Comparison of ENCODE assay signal across 11 cellular contexts in the genomic region with DNA sequence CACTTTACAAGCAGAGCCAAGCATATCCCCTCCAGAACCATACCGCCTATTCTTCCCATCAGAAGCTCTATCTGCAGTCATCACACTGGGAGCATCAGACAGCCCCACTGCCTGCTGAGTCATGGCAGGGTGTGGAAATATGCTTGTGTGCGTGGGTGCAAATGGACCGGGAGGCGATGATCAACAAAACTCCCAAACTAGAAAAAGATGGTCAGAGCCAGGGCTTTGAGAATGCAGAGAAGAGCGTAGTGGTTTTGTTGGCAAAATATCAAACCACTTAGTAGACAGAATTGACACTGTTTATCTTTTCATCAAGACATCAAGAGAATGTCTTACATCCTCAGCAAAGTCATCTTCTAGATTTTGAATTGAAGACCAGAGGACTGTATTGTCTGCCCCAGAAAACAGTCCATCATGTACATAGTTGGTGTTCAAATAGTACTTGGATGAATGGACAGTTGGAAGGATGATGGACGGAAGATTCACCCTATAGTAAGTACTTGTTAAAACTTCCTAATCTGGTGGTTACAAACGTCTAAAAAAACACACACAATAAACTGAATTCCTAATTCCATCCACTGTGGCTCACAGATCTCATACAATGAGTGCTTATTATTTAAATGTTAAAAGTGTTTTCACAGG. TPM values are rescaled to one million over a fixed set of nuclear protein-coding genes. Genes with fewer than 3 reads are reported as not detected.
DNase-seq lines count a peak whose midpoint lies in the region; ATAC-seq and TF ChIP-seq lines count a peak whose summit lies in the region.
"Had no signal": no experiment of that assay in that cellular context is flagged by ENCODE, and none has a peak within 500 bp of the region (broad histone marks: within the 10 kb centered on the region; RNA-seq: fewer than 3 reads in every experiment).

No MANE protein-coding gene starts in this region.

- peaks cover 4% of the 10 kb centered on the region for H3K36me3 ChIP-seq in right atrium auricular region
- H3K36me3 ChIP-seq in Caco-2 (ENCODE audit: control insufficient read depth, insufficient read depth, low read length), result no peaks in the 10 kb centered on the region

- DNase-seq in activated CD4-positive, alpha-beta T cell treated with anti-CD3 and anti-CD28 coated beads for 4 hours, result peak; percentile 23 to 26
- no peak for DNase-seq in activated CD4-positive, alpha-beta T cell treated with anti-CD3 and anti-CD28 coated beads, Interleukin-2, amount 10 ng/mL, durations not matched to agents 7 days and 5 days
- peak; percentile 19 for DNase-seq in activated T-cell treated with anti-CD3 and anti-CD28 coated beads for 4 hours
- peak; percentile 81 for DNase-seq in right atrium auricular region (ENCODE audit: low spot score)
- DNase-seq in stimulated activated naive CD8-positive, alpha-beta T cell treated with anti-CD3 and anti-CD28 coated beads, Interleukin-15, Interleukin-2, amounts not matched to agents 100 U/mL and 50 U/mL, for 24 hours, result peak; percentile 49
- DNase-seq in NCI-H2081 treated with DMSO at 0.1 percent for 48 hours (lab: John Stamatoyannopoulos, UW), result no peak
- no peak for DNase-seq in Caco-2
- DNase-seq in HuH-7.5 (ENCODE audit: low spot score), result no peak
- DNase-seq: ACHN, NCI-H2171 treated with DMSO at 0.1 percent for 48 hours had no signal

- intact Hi-C loops in Caco-2 (cut with micrococcal nuclease; ENCODE audit: unreplicated experiment), result loop anchor here (1.0 to 10.0 kb wide), 2 partner anchors 15 to 305 kb away; partner anchors contain the start of gene SCNN1A

- no peak overlapping the region for H3K4me3 ChIP-seq in right atrium auricular region
- H3K4me3 ChIP-seq in Caco-2 (ENCODE audit: low read depth, low read length), result no peak overlapping the region

- no peaks in the 10 kb centered on the region for H3K9me3 Mint-ChIP-seq in activated CD4-positive, alpha-beta T cell treated with anti-CD3 and anti-CD28 coated beads, Interleukin-2, amount 10 ng/mL, durations not matched to agents 7 days and 5 days
- no peaks in the 10 kb centered on the region for H3K9me3 Mint-ChIP-seq in Caco-2 (ENCODE audit: unreplicated experiment)
- H3K9me3 Mint-ChIP-seq: nephron had no signal

- CTCF ChIA-PET in activated CD4-positive, alpha-beta T cell treated with anti-CD3 and anti-CD28 coated beads, Interleukin-2, amount 10 ng/mL, durations not matched to agents 7 days and 5 days (lab: Charles Lee), result interaction anchor here (1.0 kb wide), 1 partner anchor 24 kb away, joined by 3 read pairs; no protein-coding TSS in a partner anchor
- CTCF ChIA-PET in Caco-2 (lab: Charles Lee), result interaction anchor here (0.6 to 4.6 kb wide), 6 partner anchors 15 to 215 kb away, joined by 3 to 28 read pairs (median 11); no protein-coding TSS in a partner anchor

- H3K4me1 Mint-ChIP-seq in activated CD4-positive, alpha-beta T cell treated with anti-CD3 and anti-CD28 coated beads, Interleukin-2, amount 10 ng/mL, durations not matched to agents 7 days and 5 days, result peaks cover 19% of the 10 kb centered on the region
- peaks cover 59% of the 10 kb centered on the region for H3K4me1 Mint-ChIP-seq in Caco-2 (ENCODE audit: low read depth, unreplicated experiment)

- H3K36me3 Mint-ChIP-seq in activated CD4-positive, alpha-beta T cell treated with anti-CD3 and anti-CD28 coated beads, Interleukin-2, amount 10 ng/mL, durations not matched to agents 7 days and 5 days (ENCODE audit: low read depth), result no peaks in the 10 kb centered on the region
- peaks cover 6% of the 10 kb centered on the region for H3K36me3 Mint-ChIP-seq in Caco-2 (ENCODE audit: insufficient read depth, unreplicated experiment)

- no peaks in the 10 kb centered on the region for H3K27me3 ChIP-seq in right atrium auricular region
- no peaks in the 10 kb centered on the region for H3K27me3 ChIP-seq in Caco-2 (replicated peaks; ENCODE audit: control insufficient read depth, insufficient read depth, low read length)

- H3K4me3 Mint-ChIP-seq in activated CD4-positive, alpha-beta T cell treated with anti-CD3 and anti-CD28 coated beads, Interleukin-2, amount 10 ng/mL, durations not matched to agents 7 days and 5 days, result no peak overlapping the region
- no peak overlapping the region for H3K4me3 Mint-ChIP-seq in Caco-2 (ENCODE audit: unreplicated experiment)
- H3K4me3 Mint-ChIP-seq: nephron had no signal

- TF ChIP-seq CTCF in right atrium auricular region (IDR thresholded peaks at IDR 0.05), result no peak
- no peak for TF ChIP-seq CTCF in Caco-2 (IDR thresholded peaks at IDR 0.05; ENCODE audit: insufficient read depth in 1 of 2, low read depth in 1 of 2, low read length in 1 of 2, severe bottlenecking in 1 of 2, unreplicated experiment in 1 of 2)

- H3K27me3 Mint-ChIP-seq in activated CD4-positive, alpha-beta T cell treated with anti-CD3 and anti-CD28 coated beads, Interleukin-2, amount 10 ng/mL, durations not matched to agents 7 days and 5 days, result peaks cover 12% of the 10 kb centered on the region
- no peaks in the 10 kb centered on the region for H3K27me3 Mint-ChIP-seq in Caco-2 (ENCODE audit: insufficient read depth, unreplicated experiment)

- POLR2A ChIA-PET in activated CD4-positive, alpha-beta T cell treated with anti-CD3 and anti-CD28 coated beads, Interleukin-2, amount 10 ng/mL, durations not matched to agents 7 days and 5 days (lab: Charles Lee), result no interaction called here
- POLR2A ChIA-PET in Caco-2 (lab: Charles Lee), result interaction anchor here (1.9 kb wide), 2 partner anchors 15 to 20 kb away, joined by 12 to 16 read pairs; no protein-coding TSS in a partner anchor

- peak; percentile 80 for ATAC-seq in stimulated activated naive CD8-positive, alpha-beta T cell treated with anti-CD3 and anti-CD28 coated beads, Interleukin-15, Interleukin-2, amounts not matched to agents 100 U/mL and 50 U/mL, for 24 hours

- H3K9me3 ChIP-seq in right atrium auricular region (no peaks in the 10 kb centered on the region), Caco-2 (no peaks in the 10 kb centered on the region)

- H3K27ac Mint-ChIP-seq in activated CD4-positive, alpha-beta T cell treated with anti-CD3 and anti-CD28 coated beads, Interleukin-2, amount 10 ng/mL, durations not matched to agents 7 days and 5 days, result no peak overlapping the region
- no peak overlapping the region for H3K27ac Mint-ChIP-seq in Caco-2 (ENCODE audit: unreplicated experiment)

- BruUV-seq in Caco-2 (replicated peaks; lab: Mats Ljungman, UMichigan), result no TSS peak

- peak overlapping the region; percentile 53 to 68 for H3K27ac ChIP-seq in right atrium auricular region

- peaks cover 0 to 30% of the 10 kb centered on the region in 2 donors for H3K4me1 ChIP-seq in right atrium auricular region
- H3K4me1 ChIP-seq in Caco-2, result peaks cover 41% of the 10 kb centered on the region

RNA-seq across cellular contexts. Expression of gene VWF, which starts 54.9 kb away (rescaled TPM):
- not detected for total RNA-seq in activated CD4-positive, alpha-beta T cell treated with anti-CD3 and anti-CD28 coated beads, Interleukin-2, amount 10 ng/mL, durations not matched to agents 7 days and 5 days
- 100 to 1,000 TPM; 189 to 331 TPM for total RNA-seq in right atrium auricular region
- total RNA-seq in Caco-2 (2022), result 0.30 and 0.41 TPM in 2 replicates

Comparison
In these comparisons a context has a peak if more than half of its experiments do, and no peak if none do; other contexts are left out.
1. DNase-seq: peak in activated CD4-positive, alpha-beta T cell treated with anti-CD3 and anti-CD28 coated beads for 4 hours (2 of 2), activated T-cell treated with anti-CD3 and anti-CD28 coated beads for 4 hours (single experiment), right atrium auricular region (single experiment) and stimulated activated naive CD8-positive, alpha-beta T cell treated with anti-CD3 and anti-CD28 coated beads, Interleukin-15, Interleukin-2, amounts not matched to agents 100 U/mL and 50 U/mL, for 24 hours (single experiment); none in activated CD4-positive, alpha-beta T cell treated with anti-CD3 and anti-CD28 coated beads, Interleukin-2, amount 10 ng/mL, durations not matched to agents 7 days and 5 days (single experiment), NCI-H2081 treated with DMSO at 0.1 percent for 48 hours (single experiment), Caco-2 (0 of 2) and HuH-7.5 (single experiment).
2. RNA of gene VWF, which starts 54.9 kb away (total RNA-seq): 189 to 331 TPM in right atrium auricular region; 0.30 to 0.41 TPM in Caco-2 and not detected in activated CD4-positive, alpha-beta T cell treated with anti-CD3 and anti-CD28 coated beads, Interleukin-2, amount 10 ng/mL, durations not matched to agents 7 days and 5 days; every median in the first group is over 100 times any median in the second.